In genomic region chr1:75471245-75471644, GRCh38 we compare ENCODE assay signal across 24 cellular contexts.
"Had no signal": no experiment of that assay in that cellular context is flagged by ENCODE, and none has a peak within 500 bp of the region (broad histone marks: within the 10 kb centered on the region; RNA-seq: fewer than 3 reads in every experiment).

No MANE protein-coding gene starts in this region.

- H2AFZ ChIP-seq: hepatocyte had no signal

- H3K27me3 ChIP-seq: hepatocyte, ovary, spleen, testis, transverse colon had no signal

- H3K27ac ChIP-seq: coronary artery, hepatocyte, ovary, spleen, testis, transverse colon had no signal

- H3K36me3 ChIP-seq: ovary, spleen, transverse colon had no signal

- DNase-seq: effector CD4-positive, alpha-beta T cell; endodermal cell; foreskin melanocyte; head of caudate nucleus; kidney; mammary epithelial cell; naive thymus-derived CD4-positive, alpha-beta T cell; nucleus accumbens; ovary; retina; spleen; stimulated activated CD4-positive, alpha-beta T cell treated with anti-CD3 and anti-CD28 coated beads, Interleukin-15, amount 100 ng/mL, for 24 hours; stimulated activated CD4-positive, alpha-beta T cell treated with anti-CD3 and anti-CD28 coated beads, Interleukin-1b, Interleukin-23, amount 100 ng/mL, for 48 hours; stimulated activated CD4-positive, alpha-beta T cell treated with anti-CD3 and anti-CD28 coated beads, Interleukin-4, amount 100 ng/mL, for 4 hours; stimulated activated naive B cell treated with anti-CD40 and anti-IgM and Interleukin-4, amounts not matched to agents 10 μg/mL and 1 μg/mL and 100 μg/mL, for 72 hours; stimulated activated naive CD8-positive, alpha-beta T cell treated with anti-CD3 and anti-CD28 coated beads, Interleukin-15, amount 100 ng/mL, for 72 hours; testis; transverse colon had no signal

- H3K4me1 Mint-ChIP-seq: naive thymus-derived CD4-positive, alpha-beta T cell; stimulated activated naive B cell treated with anti-CD40 and anti-IgM and Interleukin-4, amounts not matched to agents 10 μg/mL and 1 μg/mL and 100 μg/mL, for 72 hours; stimulated activated naive CD8-positive, alpha-beta T cell treated with anti-CD3 and anti-CD28 coated beads, Interleukin-15, amount 100 ng/mL, for 72 hours had no signal

- H3K27ac Mint-ChIP-seq: endodermal cell; naive thymus-derived CD4-positive, alpha-beta T cell; progenitor cell of endocrine pancreas; stimulated activated naive B cell treated with anti-CD40 and anti-IgM and Interleukin-4, amounts not matched to agents 10 μg/mL and 1 μg/mL and 100 μg/mL, for 72 hours had no signal

- H3K4me3 ChIP-seq: coronary artery, hepatocyte, ovary, spleen, testis, transverse colon had no signal

- H3K9me3 ChIP-seq: ovary, testis, transverse colon had no signal

- ATAC-seq: left lobe of liver; naive thymus-derived CD4-positive, alpha-beta T cell; sciatic nerve; stimulated activated naive B cell treated with anti-CD40 and anti-IgM and Interleukin-4, amounts not matched to agents 10 μg/mL and 1 μg/mL and 100 μg/mL, for 72 hours; stimulated activated naive CD8-positive, alpha-beta T cell treated with anti-CD3 and anti-CD28 coated beads, Interleukin-15, amount 100 ng/mL, for 72 hours had no signal

- H3K36me3 Mint-ChIP-seq: naive thymus-derived CD4-positive, alpha-beta T cell; stimulated activated naive B cell treated with anti-CD40 and anti-IgM and Interleukin-4, amounts not matched to agents 10 μg/mL and 1 μg/mL and 100 μg/mL, for 72 hours had no signal

- H3K27me3 Mint-ChIP-seq: naive thymus-derived CD4-positive, alpha-beta T cell; progenitor cell of endocrine pancreas; stimulated activated naive B cell treated with anti-CD40 and anti-IgM and Interleukin-4, amounts not matched to agents 10 μg/mL and 1 μg/mL and 100 μg/mL, for 72 hours; stimulated activated naive CD8-positive, alpha-beta T cell treated with anti-CD3 and anti-CD28 coated beads, Interleukin-15, amount 100 ng/mL, for 72 hours had no signal

- H3K4me1 ChIP-seq: spleen, testis, transverse colon had no signal

- H3K4me3 Mint-ChIP-seq: endodermal cell; naive thymus-derived CD4-positive, alpha-beta T cell; neural crest cell; stimulated activated naive B cell treated with anti-CD40 and anti-IgM and Interleukin-4, amounts not matched to agents 10 μg/mL and 1 μg/mL and 100 μg/mL, for 72 hours; stimulated activated naive CD8-positive, alpha-beta T cell treated with anti-CD3 and anti-CD28 coated beads, Interleukin-15, amount 100 ng/mL, for 72 hours had no signal

- H3K79me2 ChIP-seq: hepatocyte had no signal

- H3K4me2 ChIP-seq: hepatocyte had no signal
